In the genomic region with DNA sequence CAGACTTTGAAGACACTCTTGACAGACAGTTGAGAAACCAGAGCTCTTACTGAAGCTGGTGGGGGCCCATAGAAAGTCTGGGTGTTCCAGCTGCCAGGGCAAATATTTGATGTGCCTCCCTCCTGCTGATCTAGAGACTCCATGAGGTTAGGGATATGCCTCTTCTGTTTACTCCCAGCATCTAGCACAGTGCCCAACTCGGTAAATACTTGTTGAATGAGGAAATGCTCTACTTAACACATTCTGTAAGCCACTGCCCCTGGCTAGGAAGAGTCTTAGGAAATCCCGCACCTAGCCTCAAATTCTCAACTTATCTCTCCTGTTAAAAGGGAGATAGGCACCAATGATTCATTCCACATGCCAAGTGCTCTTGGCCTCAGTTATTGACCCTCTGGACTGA, we compare ENCODE assay signal across 11 cellular contexts.
A peak's percentile ranks its signal among the peaks of the same experiment; 100 is the strongest.
DNase-seq lines count a peak whose midpoint lies in the region; ATAC-seq lines count a peak whose summit lies in the region.
"Had no signal": no experiment of that assay in that cellular context is flagged by ENCODE, and none has a peak within 500 bp of the region (broad histone marks: within the 10 kb centered on the region; RNA-seq: fewer than 3 reads in every experiment).

No MANE protein-coding gene starts in this region.

- peaks cover 63% of the 10 kb centered on the region for H3K4me1 Mint-ChIP-seq in activated naive CD4-positive, alpha-beta T cell treated with anti-CD3 and anti-CD28 coated beads for 36 hours (ENCODE audit: low read depth)
- peaks cover 37% of the 10 kb centered on the region for H3K4me1 Mint-ChIP-seq in activated naive CD4-positive, alpha-beta T cell treated with anti-CD3 and anti-CD28 coated beads, Interleukin-2, amount 10 ng/mL, durations not matched to agents 7 days and 5 days

- in situ Hi-C loops in HAP-1 (cut with MboI; ENCODE audit: low sequenced_read_pairs), result no loop called here

- CTCF ChIA-PET in activated naive CD4-positive, alpha-beta T cell treated with anti-CD3 and anti-CD28 coated beads for 36 hours (lab: Charles Lee), result interaction anchor here (1.3 kb wide), 1 partner anchor 181 kb away, joined by 7 read pairs; no protein-coding TSS in a partner anchor
- CTCF ChIA-PET in activated naive CD4-positive, alpha-beta T cell treated with anti-CD3 and anti-CD28 coated beads, Interleukin-2, amount 10 ng/mL, durations not matched to agents 7 days and 5 days (lab: Charles Lee), result interaction anchor here (0.8 to 1.3 kb wide), 3 partner anchors 14 to 47 kb away, joined by 3 to 4 read pairs (median 3); no protein-coding TSS in a partner anchor

- H3K36me3 ChIP-seq in thymus (ENCODE audit: control insufficient read depth, insufficient read depth), result no peaks in the 10 kb centered on the region
- no peaks in the 10 kb centered on the region for H3K36me3 ChIP-seq in HAP-1 (replicated peaks)
- H3K36me3 ChIP-seq: SJCRH30 had no signal

- H3K4me3 ChIP-seq in thymus (ENCODE audit: low read length) (no peak overlapping the region), HAP-1 (no peak overlapping the region)
- H3K4me3 ChIP-seq: SJCRH30 had no signal

- H3K27me3 Mint-ChIP-seq in activated naive CD4-positive, alpha-beta T cell treated with anti-CD3 and anti-CD28 coated beads for 36 hours (ENCODE audit: low read depth), result no peaks in the 10 kb centered on the region
- no peaks in the 10 kb centered on the region for H3K27me3 Mint-ChIP-seq in activated naive CD4-positive, alpha-beta T cell treated with anti-CD3 and anti-CD28 coated beads, Interleukin-2, amount 10 ng/mL, durations not matched to agents 7 days and 5 days

- intact Hi-C loops in activated naive CD4-positive, alpha-beta T cell treated with anti-CD3 and anti-CD28 coated beads for 36 hours (cut with micrococcal nuclease), result loop anchor here (1.0 to 10.0 kb wide), 4 partner anchors 144 to 1524 kb away; a partner anchor contains a TSS

- no peak for DNase-seq in activated naive CD4-positive, alpha-beta T cell treated with anti-CD3 and anti-CD28 coated beads for 36 hours
- DNase-seq in activated naive CD4-positive, alpha-beta T cell treated with anti-CD3 and anti-CD28 coated beads, Interleukin-2, amount 10 ng/mL, durations not matched to agents 7 days and 5 days, result no peak
- DNase-seq in NCI-H69 (lab: John Stamatoyannopoulos, UW) (peak; percentile 97), glomerular visceral epithelial cell (ENCODE audit: extremely low spot score) (peak; percentile 29), HAP-1 (ENCODE audit: low spot score in 2 of 2) (no peak)
- DNase-seq in activated effector memory CD4-positive, alpha-beta T cell treated with anti-CD3 and anti-CD28 coated beads, Interleukin-2, amount 50 U/mL, for 16 hours, result no peak
- DNase-seq: H7, SJCRH30, small intestine had no signal

- no peak overlapping the region for H3K4me3 Mint-ChIP-seq in activated naive CD4-positive, alpha-beta T cell treated with anti-CD3 and anti-CD28 coated beads for 36 hours
- no peak overlapping the region for H3K4me3 Mint-ChIP-seq in activated naive CD4-positive, alpha-beta T cell treated with anti-CD3 and anti-CD28 coated beads, Interleukin-2, amount 10 ng/mL, durations not matched to agents 7 days and 5 days

- no peaks in the 10 kb centered on the region for H3K27me3 ChIP-seq in thymus (ENCODE audit: control insufficient read depth, insufficient read depth)
- H3K27me3 ChIP-seq in HAP-1 (ENCODE audit: low read depth), result no peaks in the 10 kb centered on the region
- H3K27me3 ChIP-seq: SJCRH30 had no signal

- 57% methylated on average over 2 of the region's 2 CpGs for WGBS in thymus

- ATAC-seq in HG03460 (IDR thresholded peaks at IDR 0.05; ENCODE audit: unreplicated experiment), result no peak

- no peaks in the 10 kb centered on the region for H3K9me3 ChIP-seq in thymus (ENCODE audit: control insufficient read depth)
- no peaks in the 10 kb centered on the region for H3K9me3 ChIP-seq in HAP-1
- H3K9me3 ChIP-seq: SJCRH30 had no signal

- peak overlapping the region; percentile 47 for H3K27ac ChIP-seq in thymus (ENCODE audit: low read depth)
- H3K27ac ChIP-seq: SJCRH30 had no signal

- H3K9me3 Mint-ChIP-seq in activated naive CD4-positive, alpha-beta T cell treated with anti-CD3 and anti-CD28 coated beads for 36 hours, result no peaks in the 10 kb centered on the region
- no peaks in the 10 kb centered on the region for H3K9me3 Mint-ChIP-seq in activated naive CD4-positive, alpha-beta T cell treated with anti-CD3 and anti-CD28 coated beads, Interleukin-2, amount 10 ng/mL, durations not matched to agents 7 days and 5 days

- H3K36me3 Mint-ChIP-seq in activated naive CD4-positive, alpha-beta T cell treated with anti-CD3 and anti-CD28 coated beads for 36 hours (ENCODE audit: low read depth), result no peaks in the 10 kb centered on the region
- H3K36me3 Mint-ChIP-seq in activated naive CD4-positive, alpha-beta T cell treated with anti-CD3 and anti-CD28 coated beads, Interleukin-2, amount 10 ng/mL, durations not matched to agents 7 days and 5 days, result no peaks in the 10 kb centered on the region

- H3K27ac Mint-ChIP-seq in activated naive CD4-positive, alpha-beta T cell treated with anti-CD3 and anti-CD28 coated beads for 36 hours, result peak overlapping the region; percentile 78
- H3K27ac Mint-ChIP-seq in activated naive CD4-positive, alpha-beta T cell treated with anti-CD3 and anti-CD28 coated beads, Interleukin-2, amount 10 ng/mL, durations not matched to agents 7 days and 5 days, result no peak overlapping the region

- H3K4me1 ChIP-seq in thymus (ENCODE audit: control insufficient read depth, insufficient read depth, low read length) (peaks cover 16% of the 10 kb centered on the region), HAP-1 (no peaks in the 10 kb centered on the region)
- H3K4me1 ChIP-seq: SJCRH30 had no signal

Comparison
In these comparisons a context has a peak if more than half of its experiments do, and no peak if none do; other contexts are left out.
1. DNase-seq: peak in NCI-H69 (single experiment) and glomerular visceral epithelial cell (single experiment); none in activated naive CD4-positive, alpha-beta T cell treated with anti-CD3 and anti-CD28 coated beads for 36 hours (single experiment), activated naive CD4-positive, alpha-beta T cell treated with anti-CD3 and anti-CD28 coated beads, Interleukin-2, amount 10 ng/mL, durations not matched to agents 7 days and 5 days (single experiment), activated effector memory CD4-positive, alpha-beta T cell treated with anti-CD3 and anti-CD28 coated beads, Interleukin-2, amount 50 U/mL, for 16 hours (single experiment) and HAP-1 (0 of 2).